In the genomic region with DNA sequence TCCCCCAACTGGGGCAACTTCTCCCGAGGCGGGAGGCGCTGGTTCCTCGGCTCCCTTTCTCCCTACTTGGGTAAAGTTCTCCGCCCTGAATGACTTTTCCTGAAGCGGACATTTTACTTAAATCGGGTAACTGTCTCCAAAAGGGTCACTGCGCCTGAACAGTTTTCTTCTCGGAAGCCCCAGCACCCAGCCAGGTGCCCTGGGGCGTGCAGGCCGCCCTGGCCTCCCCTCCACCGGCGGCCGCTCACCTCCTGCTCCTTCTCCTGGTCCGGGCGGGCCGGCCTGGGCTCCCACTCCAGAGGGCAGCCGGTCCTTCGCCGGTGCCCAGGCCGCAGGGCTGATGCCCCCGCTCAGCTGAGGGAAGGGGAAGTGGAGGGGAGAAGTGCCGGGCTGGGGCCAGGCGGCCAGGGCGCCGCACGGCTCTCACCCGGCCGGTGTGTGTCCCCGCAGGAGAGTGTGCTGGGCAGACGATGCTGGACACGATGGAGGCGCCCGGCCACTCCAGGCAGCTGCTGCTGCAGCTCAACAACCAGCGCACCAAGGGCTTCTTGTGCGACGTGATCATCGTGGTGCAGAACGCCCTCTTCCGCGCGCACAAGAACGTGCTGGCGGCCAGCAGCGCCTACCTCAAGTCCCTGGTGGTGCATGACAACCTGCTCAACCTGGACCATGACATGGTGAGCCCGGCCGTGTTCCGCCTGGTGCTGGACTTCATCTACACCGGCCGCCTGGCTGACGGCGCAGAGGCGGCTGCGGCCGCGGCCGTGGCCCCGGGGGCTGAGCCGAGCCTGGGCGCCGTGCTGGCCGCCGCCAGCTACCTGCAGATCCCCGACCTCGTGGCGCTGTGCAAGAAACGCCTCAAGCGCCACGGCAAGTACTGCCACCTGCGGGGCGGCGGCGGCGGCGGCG, we compare ENCODE assay signal across 8 cellular contexts. TPM values are rescaled to one million over a fixed set of nuclear protein-coding genes. Genes with fewer than 3 reads are reported as not detected.
DNase-seq lines count a peak whose midpoint lies in the region; ATAC-seq, FAIRE-seq and TF ChIP-seq lines count a peak whose summit lies in the region.

No MANE protein-coding gene starts in this region.

- POLR2A ChIA-PET in AG04450 (lab: Yijun Ruan, JAX): interaction anchor here (0.6 to 3.0 kb wide), 8 partner anchors 15 to 630 kb away, joined by 3 to 38 read pairs (median 6); partner anchors contain the start of gene TSR1

- DNase-seq in AG04450 (ENCODE audit: low read depth, low spot score): no peak
- peak; percentile 91 for DNase-seq in HuH-7.5 (ENCODE audit: low spot score)
- DNase-seq in astrocyte of the hippocampus (ENCODE audit: low read depth, low spot score): peak; percentile 77
- peak; percentile 53 to 68 for DNase-seq in lung microvascular endothelial cell (ENCODE audit: low read depth in 2 of 2)
- no peak for DNase-seq in tibial artery
- DNase-seq in urothelium cell line (ENCODE audit: low spot score): no peak
- no peak for DNase-seq in cerebellum (ENCODE audit: low spot score)

- TF ChIP-seq CTCF in AG04450 (IDR thresholded peaks at IDR 0.05; ENCODE audit: low read depth, low read length) (no peak), tibial artery (IDR thresholded peaks at IDR 0.05) (no peak)

- peaks cover 0 to 37% (median 27%) of the 10 kb centered on the region in 4 donors for H3K4me1 ChIP-seq in tibial artery

- H3K27ac ChIP-seq in AG04450 (ENCODE audit: low read depth, low read length): peak overlapping the region; percentile 75
- H3K27ac ChIP-seq in tibial artery: peak overlapping the region; percentile 55 to 69

- CTCF ChIA-PET in AG04450 (lab: Charles Lee): interaction anchor here (1.1 to 4.5 kb wide), 5 partner anchors 26 to 247 kb away, joined by 3 to 87 read pairs (median 4); partner anchors contain the start of genes SMG6 and SRR

- H3K36me3 ChIP-seq in tibial artery: peaks cover 0 to 40% (median 14%) of the 10 kb centered on the region in 3 donors

- H3K9me3 ChIP-seq in AG04450 (ENCODE audit: control insufficient read depth, insufficient read depth, low read length) (peaks cover 6% of the 10 kb centered on the region; the same call in 1 of the 2 replicates), tibial artery (no peaks in the 10 kb centered on the region)

- intact Hi-C loops in tibial artery (cut with DNase I; ENCODE audit: low total_unique reads): no loop called here

- H3K27me3 ChIP-seq in AG04450 (ENCODE audit: control insufficient read depth, insufficient read depth, low read length) (peaks cover 3% of the 10 kb centered on the region), tibial artery (peaks cover 0 to 36% of the 10 kb centered on the region in 2 donors)

- no peak for ATAC-seq in HG02981 (IDR thresholded peaks at IDR 0.05; ENCODE audit: unreplicated experiment)

- no peak for FAIRE-seq in urothelium cell line (lab: Jason Lieb, UNC)

- H3K4me3 ChIP-seq in AG04450 (ENCODE audit: low read depth, low read length): peak overlapping the region; percentile 72
- peak overlapping the region; percentile 51 to 60 for H3K4me3 ChIP-seq in tibial artery

RNA-seq across cellular contexts. Expression of gene HIC1, which starts 1.6 kb away (rescaled TPM):
- polyA plus RNA-seq in AG04450 (2011; rRNA removed): 12.7 and 14.4 TPM in 2 replicates
- 13.7 and 15.8 TPM in 2 replicates for polyA minus RNA-seq in AG04450 (2011; rRNA and poly(A)+ RNA removed)
- total RNA-seq in lung microvascular endothelial cell: 32.0 and 50.4 TPM in 2 replicates
- total RNA-seq in cerebellum: 9.1 TPM

RNA-seq across cellular contexts. Expression of gene OVCA2, which starts 14.7 kb away (rescaled TPM):
- polyA plus RNA-seq in AG04450 (2011; rRNA removed): 38.0 and 45.0 TPM in 2 replicates
- 16.8 and 18.1 TPM in 2 replicates for polyA minus RNA-seq in AG04450 (2011; rRNA and poly(A)+ RNA removed)
- 48.2 and 49.5 TPM in 2 replicates for total RNA-seq in lung microvascular endothelial cell
- total RNA-seq in cerebellum: 9.4 TPM

RNA-seq across cellular contexts. Expression of gene DPH1, which starts 26.5 kb away (rescaled TPM):
- polyA plus RNA-seq in AG04450 (2011; rRNA removed): 25.3 and 29.9 TPM in 2 replicates
- polyA minus RNA-seq in AG04450 (2011; rRNA and poly(A)+ RNA removed): 27.5 and 45.4 TPM in 2 replicates
- total RNA-seq in lung microvascular endothelial cell: 8.5 and 14.3 TPM in 2 replicates
- total RNA-seq in cerebellum: 26.8 TPM

RNA-seq across cellular contexts. Expression of gene RTN4RL1, which starts 31.3 kb away (rescaled TPM):
- polyA plus RNA-seq in AG04450 (2011; rRNA removed): 0.02 and 0.04 TPM in 2 replicates
- polyA minus RNA-seq in AG04450 (2011; rRNA and poly(A)+ RNA removed): not detected in 2 replicates
- 0.22 and 0.40 TPM in 2 replicates for total RNA-seq in lung microvascular endothelial cell
- total RNA-seq in cerebellum: 6.9 TPM

Comparison
In these comparisons a context has a peak if more than half of its experiments do, and no peak if none do; other contexts are left out.
1. DNase-seq: peak in HuH-7.5 (single experiment), astrocyte of the hippocampus (single experiment) and lung microvascular endothelial cell (2 of 2); none in AG04450 (single experiment), tibial artery (0 of 2), urothelium cell line (single experiment) and cerebellum (single experiment).